8 cellular contexts compared by ENCODE assay signal in the genomic region with DNA sequence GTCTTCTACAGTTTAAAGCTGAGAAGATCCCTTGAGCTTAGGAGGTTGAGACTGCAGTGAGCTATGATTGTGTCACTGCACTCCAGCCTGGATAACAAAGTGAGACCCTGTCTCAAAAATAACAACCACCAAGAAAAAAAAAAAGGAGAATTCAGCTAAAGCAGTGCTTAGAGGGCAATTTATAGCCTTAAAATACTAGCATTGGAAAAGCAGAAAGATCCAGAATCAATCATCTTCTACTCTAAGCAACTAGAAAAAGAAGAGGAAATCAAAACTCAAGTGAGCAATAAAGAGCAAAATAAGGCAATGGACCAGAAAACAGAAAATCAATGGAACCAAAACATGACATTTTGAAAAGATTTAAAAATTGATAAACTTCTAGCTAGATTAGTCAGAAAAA. TPM values are rescaled to one million over a fixed set of nuclear protein-coding genes. Genes with fewer than 3 reads are reported as not detected.
DNase-seq lines count a peak whose midpoint lies in the region; ATAC-seq and TF ChIP-seq lines count a peak whose summit lies in the region.

No MANE protein-coding gene starts in this region.

- H3K36me3 Mint-ChIP-seq in activated naive CD4-positive, alpha-beta T cell treated with anti-CD3 and anti-CD28 coated beads, Interleukin-2, amount 10 ng/mL, durations not matched to agents 7 days and 5 days = peaks cover 32% of the 10 kb centered on the region

- H3K36me3 ChIP-seq in ascending aorta = no peaks in the 10 kb centered on the region
- no peaks in the 10 kb centered on the region for H3K36me3 ChIP-seq in mesodermal cell (ENCODE audit: control insufficient read depth, insufficient read depth, low read length)
- H3K36me3 ChIP-seq in upper lobe of left lung = no peaks in the 10 kb centered on the region

- peak overlapping the region; percentile 96 to 99 for H3K27ac ChIP-seq in ascending aorta
- H3K27ac ChIP-seq in mesodermal cell (ENCODE audit: low read depth, low read length, severe bottlenecking) = no peak overlapping the region
- peak overlapping the region in 3 of 4 donors; percentile 94 to 98 (median 96) for H3K27ac ChIP-seq in upper lobe of left lung

- peaks cover 0 to 8% of the 10 kb centered on the region in 2 donors for H3K4me1 ChIP-seq in ascending aorta
- no peaks in the 10 kb centered on the region for H3K4me1 ChIP-seq in mesodermal cell (ENCODE audit: control insufficient read depth, insufficient read depth, low read length, poor library complexity, severe bottlenecking)
- peaks cover 12 to 16% (median 14%) of the 10 kb centered on the region in 4 donors for H3K4me1 ChIP-seq in upper lobe of left lung

- TF ChIP-seq CTCF in ascending aorta (IDR thresholded peaks at IDR 0.05) (no peak), upper lobe of left lung (IDR thresholded peaks at IDR 0.05) (no peak)

- H3K9me3 Mint-ChIP-seq in activated naive CD4-positive, alpha-beta T cell treated with anti-CD3 and anti-CD28 coated beads, Interleukin-2, amount 10 ng/mL, durations not matched to agents 7 days and 5 days = peaks cover 28% of the 10 kb centered on the region

- TF ChIP-seq EP300 in upper lobe of left lung (IDR thresholded peaks at IDR 0.05) = no peak

- intact Hi-C loops in ascending aorta (cut with DNase I) = loop anchor here (1.0 to 10.0 kb wide), 7 partner anchors 60 to 1622 kb away; partner anchors contain the start of genes CCDC149, LGI2 and SEPSECS

- peak overlapping the region; percentile 85 for H3K4me3 Mint-ChIP-seq in activated naive CD4-positive, alpha-beta T cell treated with anti-CD3 and anti-CD28 coated beads, Interleukin-2, amount 10 ng/mL, durations not matched to agents 7 days and 5 days

- H3K4me3 ChIP-seq in ascending aorta = peak overlapping the region; percentile 81 to 100
- H3K4me3 ChIP-seq in mesodermal cell (ENCODE audit: extremely low read depth, insufficient read depth, low read length, poor library complexity, severe bottlenecking) = peak overlapping the region; percentile 82
- peak overlapping the region in 3 of 4 donors; percentile 76 to 92 (median 81) for H3K4me3 ChIP-seq in upper lobe of left lung

- no peak for TF ChIP-seq POLR2A in upper lobe of left lung (IDR thresholded peaks at IDR 0.05)

- peaks cover 33% of the 10 kb centered on the region for H3K4me1 Mint-ChIP-seq in activated naive CD4-positive, alpha-beta T cell treated with anti-CD3 and anti-CD28 coated beads, Interleukin-2, amount 10 ng/mL, durations not matched to agents 7 days and 5 days

- DNase-seq in activated naive CD4-positive, alpha-beta T cell treated with anti-CD3 and anti-CD28 coated beads, Interleukin-2, amount 10 ng/mL, durations not matched to agents 7 days and 5 days = no peak
- no peak for DNase-seq in activated naive CD4-positive, alpha-beta T cell treated with anti-CD3 and anti-CD28 coated beads, Interleukin-2, amount 50 U/mL, for 16 hours
- DNase-seq in ascending aorta (ENCODE audit: low spot score in 2 of 2) = no peak
- DNase-seq in upper lobe of left lung = no peak
- no peak for DNase-seq in NCI-H2107 treated with DMSO at 0.1 percent for 48 hours (lab: John Stamatoyannopoulos, UW; ENCODE audit: unreplicated experiment)
- no peak for DNase-seq in HCEC 1CT

- H3K27ac Mint-ChIP-seq in activated naive CD4-positive, alpha-beta T cell treated with anti-CD3 and anti-CD28 coated beads, Interleukin-2, amount 10 ng/mL, durations not matched to agents 7 days and 5 days = peak overlapping the region; percentile 96

- H3K9me3 ChIP-seq in ascending aorta = peaks cover 0 to 17% of the 10 kb centered on the region in 2 donors
- H3K9me3 ChIP-seq in mesodermal cell (ENCODE audit: control insufficient read depth, low read length) = peaks cover 21% of the 10 kb centered on the region
- H3K9me3 ChIP-seq in upper lobe of left lung = no peaks in the 10 kb centered on the region

- H3K27me3 Mint-ChIP-seq in activated naive CD4-positive, alpha-beta T cell treated with anti-CD3 and anti-CD28 coated beads, Interleukin-2, amount 10 ng/mL, durations not matched to agents 7 days and 5 days = no peaks in the 10 kb centered on the region

- CTCF ChIA-PET in activated naive CD4-positive, alpha-beta T cell treated with anti-CD3 and anti-CD28 coated beads, Interleukin-2, amount 10 ng/mL, durations not matched to agents 7 days and 5 days (lab: Charles Lee) = interaction anchor here (1.1 to 3.6 kb wide), 3 partner anchors 21 to 79 kb away, joined by 3 to 13 read pairs (median 13); partner anchors contain the start of genes SEPSECS and ZCCHC4

- H3K27me3 ChIP-seq in ascending aorta (no peaks in the 10 kb centered on the region), upper lobe of left lung (no peaks in the 10 kb centered on the region)

- ATAC-seq in upper lobe of left lung (ENCODE audit: low FRiP score in 2 of 2) (no peak), HG03460 (IDR thresholded peaks at IDR 0.05; ENCODE audit: unreplicated experiment) (no peak)

RNA-seq across cellular contexts. Expression of gene PI4K2B, which starts 0.6 kb away (rescaled TPM):
- 9.8 TPM for total RNA-seq in ascending aorta
- polyA plus RNA-seq in mesodermal cell (2013, experiment 1 of 2) = 14.7 TPM
- 16.7 TPM for polyA plus RNA-seq in mesodermal cell (2013, experiment 2 of 2)
- 10 to 100 TPM; 17.7 to 54.8 (median 23.7) TPM for total RNA-seq in upper lobe of left lung
